In genomic region chr10:72351479-72351878, GRCh38 we compare ENCODE assay signal across 34 cellular contexts. TPM values are rescaled to one million over a fixed set of nuclear protein-coding genes. Genes with fewer than 3 reads are reported as not detected.
DNase-seq lines count a peak whose midpoint lies in the region; ATAC-seq, FAIRE-seq and TF ChIP-seq lines count a peak whose summit lies in the region.
"Had no signal": no experiment of that assay in that cellular context is flagged by ENCODE, and none has a peak within 500 bp of the region (broad histone marks: within the 10 kb centered on the region; RNA-seq: fewer than 3 reads in every experiment).

No MANE protein-coding gene starts in this region.

- H3K4me1 Mint-ChIP-seq in activated CD4-positive, alpha-beta T cell treated with anti-CD3 and anti-CD28 coated beads, Interleukin-2, amount 10 ng/mL, durations not matched to agents 24 days and 14 days = peaks cover 31% of the 10 kb centered on the region
- H3K4me1 Mint-ChIP-seq in H9 = peaks cover 25 to 28% of the 10 kb centered on the region in 2 experiments

- WGBS in H9 (ENCODE audit: extremely low coverage, insufficient read length, low lambda C conversion rate) = no CpG with 5 or more reads among the region's 6 CpGs
- 94% methylated on average over 6 of the region's 6 CpGs; no CpG with 5 or more reads in 1 of the 2 experiments for WGBS in H1 (ENCODE audit: extremely low coverage in 1 of 2, insufficient coverage in 1 of 2, insufficient read length in 1 of 2, insufficient replicate concordance in 2 of 2, low coverage in 1 of 2, low lambda C conversion rate in 2 of 2, missing lambda C conversion rate in 1 of 2), 2 experiments
- WGBS in esophagus muscularis mucosa = 89% methylated on average over 6 of the region's 6 CpGs

- H3K79me2 ChIP-seq in H9 (ENCODE audit: insufficient read depth, low read length) (peaks cover 4% of the 10 kb centered on the region; the same call in 1 of the 2 replicates), H1 (ENCODE audit: control insufficient read depth in 1 of 2, insufficient read depth in 2 of 2, low read length in 2 of 2) (peaks cover 8 to 41% of the 10 kb centered on the region in 2 experiments; a peak in 3 of 4 replicates)

- ATAC-seq in omental fat pad (ENCODE audit: low FRiP score) = no peak
- ATAC-seq: activated T-cell treated with anti-CD3 and anti-CD28 coated beads, Interleukin-2, amount 50 U/mL, for 72 hours; left colon had no signal

- no peaks in the 10 kb centered on the region for H3K27me3 Mint-ChIP-seq in activated CD4-positive, alpha-beta T cell treated with anti-CD3 and anti-CD28 coated beads, Interleukin-2, amount 10 ng/mL, durations not matched to agents 24 days and 14 days
- no peaks in the 10 kb centered on the region for H3K27me3 Mint-ChIP-seq in H9 (ENCODE audit: low read depth)
- H3K27me3 Mint-ChIP-seq: activated CD4-positive, alpha-beta T cell treated with anti-CD3 and anti-CD28 coated beads, Interleukin-2, amount 10 ng/mL, durations not matched to agents 7 days and 5 days had no signal

- TF ChIP-seq EP300 in H1 (IDR thresholded peaks at IDR 0.05; ENCODE audit: borderline replicate concordance in 1 of 2, low read depth in 2 of 2, low read length in 2 of 2) = no peak
- no peak for TF ChIP-seq EP300 in esophagus muscularis mucosa (IDR thresholded peaks at IDR 0.05)

- no peak overlapping the region for H3K4me3 ChIP-seq in H1 (ENCODE audit: extremely low read depth in 1 of 4, insufficient read depth in 2 of 4, low read depth in 3 of 4, low read length in 4 of 4)
- no peak overlapping the region for H3K4me3 ChIP-seq in neutrophil (ENCODE audit: low read depth in 1 of 2, low read length in 1 of 2)
- H3K4me3 ChIP-seq in esophagus muscularis mucosa = no peak overlapping the region
- H3K4me3 ChIP-seq: cardiac muscle cell, SJSA1, upper lobe of left lung had no signal

- H3K23me2 ChIP-seq in H9 (ENCODE audit: insufficient read length, low read depth, low read length, poor library complexity, severe bottlenecking) = peaks cover 5% of the 10 kb centered on the region
- H3K23me2 ChIP-seq in H1 (ENCODE audit: low read depth, low read length) = peaks cover 7% of the 10 kb centered on the region; the same call in 1 of the 2 replicates

- H3K23ac ChIP-seq in H9 (ENCODE audit: insufficient read length, low read depth, low read length) (no peak overlapping the region), H1 (ENCODE audit: insufficient read length) (no peak overlapping the region)

- H3K18ac ChIP-seq in H9 (ENCODE audit: insufficient read length, low read depth, low read length) = no peak overlapping the region
- H3K18ac ChIP-seq in H1 (ENCODE audit: extremely low read depth, low read length) = no peak overlapping the region

- no peak overlapping the region for H2BK5ac ChIP-seq in H9 (ENCODE audit: insufficient read length, low read length)
- no peak overlapping the region for H2BK5ac ChIP-seq in H1 (ENCODE audit: low read depth, low read length)

- H3K27me3 ChIP-seq in H9 (ENCODE audit: insufficient read depth, low read length) = no peaks in the 10 kb centered on the region
- H3K27me3 ChIP-seq in H1 (replicated peaks in 1 of 4; ENCODE audit: control insufficient read depth in 3 of 4, extremely low read depth in 1 of 4, insufficient read depth in 3 of 4, low read length in 3 of 4) = no peaks in the 10 kb centered on the region
- no peaks in the 10 kb centered on the region for H3K27me3 ChIP-seq in neutrophil
- no peaks in the 10 kb centered on the region for H3K27me3 ChIP-seq in esophagus muscularis mucosa
- H3K27me3 ChIP-seq: cardiac muscle cell, SJSA1, upper lobe of left lung had no signal

- H2AK5ac ChIP-seq in H9 (ENCODE audit: insufficient read length, low read length) = no peak overlapping the region
- H2AK5ac ChIP-seq in H1 (ENCODE audit: low read depth, low read length) = no peak overlapping the region

- H3K4me1 ChIP-seq in H9 (ENCODE audit: insufficient read depth, low read length) (no peaks in the 10 kb centered on the region), H1 (replicated peaks in 1 of 4; ENCODE audit: control insufficient read depth in 3 of 4, insufficient read depth in 4 of 4, low read length in 3 of 4) (peaks cover 5 to 7% (median 6%) of the 10 kb centered on the region in 4 experiments; a peak in 6 of 7 replicates), neutrophil (ENCODE audit: control insufficient read depth in 1 of 2, insufficient read depth in 1 of 2, low read depth in 1 of 2, low read length in 1 of 2) (peaks cover 31 to 33% of the 10 kb centered on the region in 2 experiments), esophagus muscularis mucosa (peaks cover 27 to 58% (median 41%) of the 10 kb centered on the region in 4 donors)

- no peak overlapping the region for H2BK15ac ChIP-seq in H9 (ENCODE audit: low read depth, low read length)
- H2BK15ac ChIP-seq in H1 (ENCODE audit: low read length) = no peak overlapping the region

- H4K5ac ChIP-seq in H9 (ENCODE audit: insufficient read length, low read depth, low read length) = no peak overlapping the region
- no peak overlapping the region for H4K5ac ChIP-seq in H1 (ENCODE audit: insufficient read length, low read depth, low read length)

- H3K4ac ChIP-seq in H9 (ENCODE audit: low read depth, low read length) (no peak overlapping the region), H1 (replicated peaks; ENCODE audit: insufficient read length, low read depth, low read length) (no peak overlapping the region)

- H3K14ac ChIP-seq in H9 (ENCODE audit: insufficient read depth, low read length) = no peak overlapping the region
- H3K14ac ChIP-seq in H1 (ENCODE audit: insufficient read length) = no peak overlapping the region

- no peak for TF ChIP-seq CTCF in H9 (conservative IDR thresholded peaks at IDR 0.05)
- TF ChIP-seq CTCF in H1 (IDR thresholded peaks at IDR 0.05; ENCODE audit: control extremely low read depth in 1 of 3, insufficient read depth in 1 of 3, low read depth in 1 of 3, low read length in 3 of 3) = no peak
- no peak for TF ChIP-seq CTCF in neutrophil (IDR thresholded peaks at IDR 0.05)
- TF ChIP-seq CTCF in esophagus muscularis mucosa (IDR thresholded peaks at IDR 0.05) = no peak
- TF ChIP-seq CTCF in omental fat pad (IDR thresholded peaks at IDR 0.05) = no peak

- no peaks in the 10 kb centered on the region for H3K9me3 ChIP-seq in H9 (ENCODE audit: control insufficient read depth, low read depth, low read length)
- no peaks in the 10 kb centered on the region for H3K9me3 ChIP-seq in H1 (ENCODE audit: insufficient read depth in 2 of 2, low read depth in 1 of 2, low read length in 1 of 2)
- no peaks in the 10 kb centered on the region for H3K9me3 ChIP-seq in neutrophil
- no peaks in the 10 kb centered on the region for H3K9me3 ChIP-seq in esophagus muscularis mucosa
- H3K9me3 ChIP-seq: SJSA1, upper lobe of left lung had no signal

- H3K4me2 ChIP-seq in H9 (ENCODE audit: insufficient read depth, insufficient read length, low read length) (no peak overlapping the region), H1 (ENCODE audit: insufficient read depth in 1 of 2, low read depth in 2 of 2, low read length in 2 of 2) (no peak overlapping the region; a peak in 1 of 4 replicates)

- H3K9ac ChIP-seq in H9 (ENCODE audit: extremely low read depth, insufficient read length, low read length) = no peak overlapping the region
- no peak overlapping the region for H3K9ac ChIP-seq in H1 (replicated peaks in 1 of 4; ENCODE audit: extremely low read depth in 1 of 4, low read depth in 3 of 4, low read length in 3 of 4)

- H3K36me3 ChIP-seq in H1 (ENCODE audit: control insufficient read depth in 2 of 4, insufficient read depth in 4 of 4, low read length in 3 of 4) (peaks cover 0 to 14% (median 0%) of the 10 kb centered on the region in 4 experiments; a peak in 2 of 8 replicates), neutrophil (peaks cover 34% of the 10 kb centered on the region), esophagus muscularis mucosa (peaks cover 0 to 59% (median 37%) of the 10 kb centered on the region in 4 donors)
- H3K36me3 ChIP-seq: cardiac muscle cell had no signal

- intact Hi-C loops in activated CD4-positive, alpha-beta T cell treated with anti-CD3 and anti-CD28 coated beads, Interleukin-2, amount 10 ng/mL, durations not matched to agents 24 days and 14 days (cut with micrococcal nuclease) = loop anchor here (10.0 kb wide), 1 partner anchor 813 kb away; the partner anchor contains the start of genes ECD and FAM149B1
- intact Hi-C loops in esophagus muscularis mucosa (cut with DNase I) = no loop called here

- no peaks in the 10 kb centered on the region for H3K9me3 Mint-ChIP-seq in activated CD4-positive, alpha-beta T cell treated with anti-CD3 and anti-CD28 coated beads, Interleukin-2, amount 10 ng/mL, durations not matched to agents 24 days and 14 days
- no peaks in the 10 kb centered on the region for H3K9me3 Mint-ChIP-seq in H9
- H3K9me3 Mint-ChIP-seq: activated CD4-positive, alpha-beta T cell treated with anti-CD3 and anti-CD28 coated beads, Interleukin-2, amount 10 ng/mL, durations not matched to agents 7 days and 5 days; activated T-cell treated with anti-CD3 and anti-CD28 coated beads, Interleukin-2, amount 50 U/mL, for 72 hours had no signal

- H2BK20ac ChIP-seq in H9 (ENCODE audit: low read depth, low read length, poor library complexity, severe bottlenecking) (no peak overlapping the region), H1 (ENCODE audit: low read length) (no peak overlapping the region)

- TF ChIP-seq POLR2A in H1 (IDR thresholded peaks at IDR 0.05; ENCODE audit: control extremely low read depth in 1 of 2, low read depth in 2 of 2, low read length in 2 of 2) = no peak
- TF ChIP-seq POLR2A in esophagus muscularis mucosa (IDR thresholded peaks at IDR 0.05; ENCODE audit: low read depth) = no peak

- no peak overlapping the region for H3T11ph ChIP-seq in H9 (ENCODE audit: low read length)

- no peak overlapping the region for H4K91ac ChIP-seq in H9 (ENCODE audit: insufficient read length, low read depth, low read length)
- H4K91ac ChIP-seq in H1 (replicated peaks; ENCODE audit: insufficient read length, low read length) = no peak overlapping the region

- no peak for TF ChIP-seq RAD21 in H1 (IDR thresholded peaks at IDR 0.05 in 1 of 2, conservative IDR thresholded peaks at IDR 0.05 in 1 of 2; ENCODE audit: low read depth in 2 of 2, low read length in 2 of 2)

- H4K20me1 ChIP-seq in H9 (ENCODE audit: control insufficient read depth, insufficient read depth, insufficient read length) (no peaks in the 10 kb centered on the region), H1 (replicated peaks in 1 of 2; ENCODE audit: control insufficient read depth in 1 of 2, insufficient read depth in 2 of 2, low read length in 2 of 2) (peaks cover 0 to 4% of the 10 kb centered on the region in 2 experiments)

- H3K27ac Mint-ChIP-seq in activated CD4-positive, alpha-beta T cell treated with anti-CD3 and anti-CD28 coated beads, Interleukin-2, amount 10 ng/mL, durations not matched to agents 24 days and 14 days = no peak overlapping the region
- peak overlapping the region in 2 of 3 experiments; percentile 4 to 89; a peak in 3 of 7 replicates for H3K27ac Mint-ChIP-seq in H9
- H3K27ac Mint-ChIP-seq: activated T-cell treated with anti-CD3 and anti-CD28 coated beads, Interleukin-2, amount 50 U/mL, for 72 hours had no signal

- H2BK12ac ChIP-seq in H9 (ENCODE audit: insufficient read length, low read depth, low read length) (no peak overlapping the region), H1 (ENCODE audit: low read depth, low read length) (no peak overlapping the region)

- no peak for FAIRE-seq in H1 (lab: Jason Lieb, UNC)
- FAIRE-seq: colon, G401.6 had no signal

- peaks cover 22% of the 10 kb centered on the region for H3K36me3 Mint-ChIP-seq in activated CD4-positive, alpha-beta T cell treated with anti-CD3 and anti-CD28 coated beads, Interleukin-2, amount 10 ng/mL, durations not matched to agents 24 days and 14 days (ENCODE audit: low read depth)
- peaks cover 5 to 22% (median 7%) of the 10 kb centered on the region in 3 experiments; a peak in 5 of 7 replicates for H3K36me3 Mint-ChIP-seq in H9 (ENCODE audit: insufficient read depth in 1 of 3, low read depth in 3 of 3)

- no peak overlapping the region for H3K27ac ChIP-seq in H9 (ENCODE audit: insufficient read length, low read depth, low read length)
- H3K27ac ChIP-seq in H1 (ENCODE audit: low read depth, low read length) = no peak overlapping the region
- peak overlapping the region; percentile 6 for H3K27ac ChIP-seq in neutrophil
- H3K27ac ChIP-seq in esophagus muscularis mucosa (replicated peaks in 1 of 4) = no peak overlapping the region
- H3K27ac ChIP-seq: 22Rv1, cardiac muscle cell, epithelial cell of prostate, SJSA1, upper lobe of left lung, WERI-Rb-1 had no signal

- H4K8ac ChIP-seq in H9 (replicated peaks; ENCODE audit: insufficient read length, low read depth, low read length) = no peak overlapping the region
- no peak overlapping the region for H4K8ac ChIP-seq in H1 (ENCODE audit: extremely low read depth, insufficient read depth, low read length)

- peak; percentile 57 for DNase-seq in activated CD4-positive, alpha-beta T cell treated with anti-CD3 and anti-CD28 coated beads, Interleukin-2, amount 10 ng/mL, durations not matched to agents 24 days and 14 days
- DNase-seq in activated CD4-positive, alpha-beta T cell treated with anti-CD3 and anti-CD28 coated beads, Interleukin-2, amount 50 U/mL, for 4 hours = no peak
- DNase-seq in H9 = no peak
- DNase-seq in H1 (ENCODE audit: low read depth in 1 of 2, low spot score in 2 of 2) = no peak
- DNase-seq in H4 (ENCODE audit: low spot score) = no peak
- no peak for DNase-seq in esophagus muscularis mucosa (ENCODE audit: extremely low spot score)
- no peak for DNase-seq in omental fat pad (ENCODE audit: low spot score)
- DNase-seq: activated CD4-positive, alpha-beta T cell treated with anti-CD3 and anti-CD28 coated beads, Interleukin-2, amount 10 ng/mL, durations not matched to agents 7 days and 5 days; activated naive CD4-positive, alpha-beta T cell; activated T-cell treated with anti-CD3 and anti-CD28 coated beads, Interleukin-2, amount 50 U/mL, for 72 hours; aorta; C1 segment of cervical spinal cord; effector CD4-positive, alpha-beta T cell; immature natural killer cell; IMR-90; left colon; mesenchymal stem cell; NCI-H1694; NCI-H446 treated with DMSO at 0.1 percent for 48 hours; NCI-H82; occipital lobe; RPMI8226; stimulated activated CD4-positive, alpha-beta T cell treated with anti-CD3 and anti-CD28 coated beads, Interleukin-15, amount 100 ng/mL, for 24 hours; stimulated activated CD4-positive, alpha-beta T cell treated with anti-CD3 and anti-CD28 coated beads, Interleukin-4, amount 100 ng/mL, for 4 hours; T1000; upper lobe of left lung; WERI-Rb-1 had no signal

- POLR2A ChIA-PET in H1 (lab: Charles Lee; ENCODE audit: partially characterized antibody) = interaction anchor here (0.6 to 5.4 kb wide), 3 partner anchors 9 to 93 kb away, joined by 3 to 64 read pairs (median 3); no protein-coding TSS in a partner anchor

- H2BK120ac ChIP-seq in H9 (ENCODE audit: low read depth, low read length, poor library complexity, severe bottlenecking) = no peak overlapping the region
- no peak overlapping the region for H2BK120ac ChIP-seq in H1 (replicated peaks; ENCODE audit: low read depth, low read length)

- no peak overlapping the region for H2AFZ ChIP-seq in H9 (ENCODE audit: low read length)
- no peak overlapping the region for H2AFZ ChIP-seq in H1 (ENCODE audit: low read length)

- H3K79me1 ChIP-seq in H9 (ENCODE audit: insufficient read depth, low read depth, low read length, poor library complexity, severe bottlenecking) (no peaks in the 10 kb centered on the region), H1 (ENCODE audit: low read depth, low read length) (peaks cover 24% of the 10 kb centered on the region)

- H3K4me3 Mint-ChIP-seq in activated CD4-positive, alpha-beta T cell treated with anti-CD3 and anti-CD28 coated beads, Interleukin-2, amount 10 ng/mL, durations not matched to agents 24 days and 14 days = no peak overlapping the region
- peak overlapping the region in 1 of 2 experiments; percentile 97; a peak in 1 of 5 replicates for H3K4me3 Mint-ChIP-seq in H9
- H3K4me3 Mint-ChIP-seq: activated CD4-positive, alpha-beta T cell treated with anti-CD3 and anti-CD28 coated beads, Interleukin-2, amount 10 ng/mL, durations not matched to agents 7 days and 5 days; activated T-cell treated with anti-CD3 and anti-CD28 coated beads, Interleukin-2, amount 50 U/mL, for 72 hours had no signal

- CTCF ChIA-PET in H1 (lab: Charles Lee; ENCODE audit: partially characterized antibody) = interaction anchor here (0.6 to 3.3 kb wide), 6 partner anchors 10 to 543 kb away, joined by 3 to 22 read pairs (median 3); no protein-coding TSS in a partner anchor

- H3K56ac ChIP-seq in H9 (ENCODE audit: insufficient read length, low read depth, low read length) (no peak overlapping the region), H1 (replicated peaks; ENCODE audit: insufficient read length, low read depth, low read length) (no peak overlapping the region)

RNA-seq across cellular contexts. Expression of gene DNAJB12, which starts 3.2 kb away (rescaled TPM):
- 32.5 and 35.1 TPM in 2 replicates for total RNA-seq in activated CD4-positive, alpha-beta T cell treated with anti-CD3 and anti-CD28 coated beads, Interleukin-2, amount 10 ng/mL, durations not matched to agents 24 days and 14 days
- 25.9 and 27.6 TPM in 2 replicates for total RNA-seq in H9 (2021)
- 19.6 and 20.5 TPM in 2 replicates for total RNA-seq in H1 (2021; fragmentation: NEBNext Ultra II Directional; extraction: Animal tissue kit (Norgen Biotek cat#: 25700))
- 10.8 and 16.0 TPM in 2 replicates for polyA plus RNA-seq in H1 (2011; rRNA removed)
- polyA plus RNA-seq in H1 (2011; cell fraction: cytosol; rRNA removed) = 12.4 TPM
- polyA plus RNA-seq in H1 (2011; cell fraction: nucleus; rRNA removed) = 23.3 TPM
- 10.7 to 18.5 TPM (median 16.7 TPM) in 4 replicates for polyA plus RNA-seq in H1 (2012, experiment 1 of 2)
- polyA plus RNA-seq in H1 (2012, experiment 2 of 2) = 12.5 TPM
- 14.1 TPM for polyA plus RNA-seq in H1 (2013, experiment 1 of 2)
- 15.3 TPM for polyA plus RNA-seq in H1 (2013, experiment 2 of 2)
- 9.2 and 9.8 TPM in 2 replicates for polyA minus RNA-seq in H1 (2011; rRNA and poly(A)+ RNA removed)
- polyA minus RNA-seq in H1 (2011; cell fraction: cytosol; rRNA and poly(A)+ RNA removed) = 12.0 TPM
- polyA minus RNA-seq in H1 (2011; cell fraction: nucleus; rRNA and poly(A)+ RNA removed) = 13.9 TPM
- total RNA-seq in H4 (2014; rRNA removed; shearing (Covaris generic)) = 18.1 and 22.1 TPM in 2 replicates
- 10 to 100 TPM; 27.8 to 46.5 (median 37.8) TPM for total RNA-seq in esophagus muscularis mucosa
- 10 to 100 TPM; 35.0 to 41.1 (median 36.5) TPM for total RNA-seq in omental fat pad
